8 cellular contexts compared by ENCODE assay signal in genomic region chr16:30923554-30924085, GRCh38. TPM values are rescaled to one million over a fixed set of nuclear protein-coding genes. Genes with fewer than 3 reads are reported as not detected.
DNase-seq lines count a peak whose midpoint lies in the region; ATAC-seq and TF ChIP-seq lines count a peak whose summit lies in the region.

FBXL19 (plus strand) TSS chr16:30923572; CDS start chr16:30925755, 2,183 bp downstream.

- no peak for ATAC-seq in HG02798 (IDR thresholded peaks at IDR 0.05; ENCODE audit: poor library complexity, unreplicated experiment)

- H3K9me3 Mint-ChIP-seq in T-helper 1 cell treated with Interleukin-12 subunit alpha and Interleukin-12 subunit beta and Interleukin-4 antibody, amounts not matched to agents 30 μg/mL and 1 μg/mL, for 36 hours, result no peaks in the 10 kb centered on the region

- H3K4me3 Mint-ChIP-seq in T-helper 1 cell treated with Interleukin-12 subunit alpha and Interleukin-12 subunit beta and Interleukin-4 antibody, amounts not matched to agents 30 μg/mL and 1 μg/mL, for 36 hours, result peak within 1 kb of the TSS; percentile 100

- no peak for TF ChIP-seq EP300 in esophagus muscularis mucosa (IDR thresholded peaks at IDR 0.05)

- no peaks in the 10 kb centered on the region for H3K27me3 Mint-ChIP-seq in T-helper 1 cell treated with Interleukin-12 subunit alpha and Interleukin-12 subunit beta and Interleukin-4 antibody, amounts not matched to agents 30 μg/mL and 1 μg/mL, for 36 hours (ENCODE audit: low read depth)

- 3% methylated on average over 10 of the region's 32 CpGs for WGBS in esophagus muscularis mucosa

- H3K4me1 ChIP-seq in esophagus muscularis mucosa (peaks cover 21 to 61% (median 44%) of the 10 kb centered on the region in 4 donors), neutrophil (ENCODE audit: control insufficient read depth in 1 of 2, insufficient read depth in 1 of 2, low read depth in 1 of 2, low read length in 1 of 2) (peaks cover 12 to 18% of the 10 kb centered on the region in 2 experiments)

- H3K4me3 ChIP-seq in esophagus muscularis mucosa, result peak within 1 kb of the TSS; percentile 62 to 83 (median 76)
- H3K4me3 ChIP-seq in neutrophil (ENCODE audit: low read depth in 1 of 2, low read length in 1 of 2), result peak within 1 kb of the TSS; percentile 93 to 95

- no peak for TF ChIP-seq POLR2A in esophagus muscularis mucosa (IDR thresholded peaks at IDR 0.05; ENCODE audit: low read depth)

- H3K27ac Mint-ChIP-seq in T-helper 1 cell treated with Interleukin-12 subunit alpha and Interleukin-12 subunit beta and Interleukin-4 antibody, amounts not matched to agents 30 μg/mL and 1 μg/mL, for 36 hours, result peak within 1 kb of the TSS; percentile 100

- TF ChIP-seq CTCF in esophagus muscularis mucosa (IDR thresholded peaks at IDR 0.05), result no peak
- TF ChIP-seq CTCF in neutrophil (IDR thresholded peaks at IDR 0.05), result no peak

- intact Hi-C loops in esophagus muscularis mucosa (cut with DNase I), result no loop called here

- peaks cover 20% of the 10 kb centered on the region for H3K4me1 Mint-ChIP-seq in T-helper 1 cell treated with Interleukin-12 subunit alpha and Interleukin-12 subunit beta and Interleukin-4 antibody, amounts not matched to agents 30 μg/mL and 1 μg/mL, for 36 hours (ENCODE audit: low read depth)

- no peaks in the 10 kb centered on the region for H3K36me3 Mint-ChIP-seq in T-helper 1 cell treated with Interleukin-12 subunit alpha and Interleukin-12 subunit beta and Interleukin-4 antibody, amounts not matched to agents 30 μg/mL and 1 μg/mL, for 36 hours (ENCODE audit: low read depth)

- H3K36me3 ChIP-seq in esophagus muscularis mucosa (peaks cover 0 to 30% (median 12%) of the 10 kb centered on the region in 4 donors), neutrophil (no peaks in the 10 kb centered on the region)

- H3K27me3 ChIP-seq in esophagus muscularis mucosa (no peaks in the 10 kb centered on the region), neutrophil (no peaks in the 10 kb centered on the region)

- no peaks in the 10 kb centered on the region for H3K9me3 ChIP-seq in esophagus muscularis mucosa
- H3K9me3 ChIP-seq in neutrophil, result no peaks in the 10 kb centered on the region

- DNase-seq in NCI-H2227 (lab: John Stamatoyannopoulos, UW; ENCODE audit: unreplicated experiment) (peak; percentile 83), NCI-H2227 treated with DMSO at 0.1 percent for 48 hours (lab: John Stamatoyannopoulos, UW) (no peak), esophagus muscularis mucosa (ENCODE audit: extremely low spot score) (no peak), NCI-H1694 (lab: John Stamatoyannopoulos, UW) (no peak), islet precursor cell (no peak)

- H3K27ac ChIP-seq in esophagus muscularis mucosa (replicated peaks in 1 of 4) (peak within 1 kb of the TSS; percentile 87 to 96 (median 94)), neutrophil (peak within 1 kb of the TSS; percentile 94)

RNA-seq across cellular contexts. Expression of gene FBXL19, which starts in this region (rescaled TPM):
- total RNA-seq in esophagus muscularis mucosa, result 10 to 100 TPM; 12.1 to 28.1 (median 17.7) TPM
